ENCODE assay signal across 12 cellular contexts in the genomic region with DNA sequence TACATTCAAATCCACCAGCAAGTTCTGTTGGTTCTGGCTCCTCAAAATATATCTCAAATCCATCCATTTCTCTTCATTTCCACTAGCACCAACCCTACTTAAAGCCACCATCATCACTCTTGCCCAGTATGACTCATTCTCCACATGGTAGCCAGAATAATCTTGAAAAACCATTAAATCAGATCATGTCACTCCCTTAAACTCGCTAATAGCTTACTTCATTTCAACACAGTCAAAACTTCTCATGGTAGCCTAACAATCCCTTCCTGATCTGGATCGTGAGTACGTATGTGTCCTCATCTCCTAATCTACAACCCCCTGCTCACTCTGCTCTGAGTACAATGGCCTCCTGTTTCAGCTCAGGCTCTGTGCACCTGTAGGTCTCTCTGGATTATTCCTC. TPM values are rescaled to one million over a fixed set of nuclear protein-coding genes. Genes with fewer than 3 reads are reported as not detected.
DNase-seq lines count a peak whose midpoint lies in the region; ATAC-seq, FAIRE-seq and TF ChIP-seq lines count a peak whose summit lies in the region.
"Had no signal": no experiment of that assay in that cellular context is flagged by ENCODE, and none has a peak within 500 bp of the region (broad histone marks: within the 10 kb centered on the region; RNA-seq: fewer than 3 reads in every experiment).

No MANE protein-coding gene starts in this region.

- H3K36me3 Mint-ChIP-seq in WTC11 (no peaks in the 10 kb centered on the region), glutamatergic neuron (ENCODE audit: unreplicated experiment) (no peaks in the 10 kb centered on the region)

- H3K4me3 ChIP-seq in cardiac muscle cell (no peak overlapping the region), left ventricle myocardium inferior (no peak overlapping the region)
- H3K4me3 ChIP-seq: left lung had no signal

- H3K27me3 Mint-ChIP-seq in WTC11 (ENCODE audit: low read depth) (no peaks in the 10 kb centered on the region), glutamatergic neuron (ENCODE audit: unreplicated experiment) (peaks cover 2% of the 10 kb centered on the region)

- intact Hi-C loops in left ventricle myocardium inferior (cut with micrococcal nuclease) = no loop called here

- H3K36me3 ChIP-seq in cardiac muscle cell = no peaks in the 10 kb centered on the region
- no peaks in the 10 kb centered on the region for H3K36me3 ChIP-seq in left ventricle myocardium inferior
- H3K36me3 ChIP-seq: left lung had no signal

- DNase-seq in cardiac muscle cell (ENCODE audit: low read depth in 1 of 2, low spot score in 1 of 2) (no peak), left ventricle myocardium inferior (no peak), WTC11 (ENCODE audit: low spot score) (no peak), glutamatergic neuron (no peak), urothelium cell line (ENCODE audit: low spot score) (no peak), NCI-H748 treated with DMSO at 0.1 percent for 48 hours (lab: John Stamatoyannopoulos, UW) (no peak), SW 1271 (lab: John Stamatoyannopoulos, UW) (no peak)
- DNase-seq: dermis blood vessel endothelial cell, left lung, NCI-H1092 treated with DMSO at 0.1 percent for 48 hours, SHP77 treated with DMSO at 0.1 percent for 48 hours had no signal

- H3K4me1 Mint-ChIP-seq in WTC11 = peaks cover 63% of the 10 kb centered on the region
- peaks cover 39% of the 10 kb centered on the region for H3K4me1 Mint-ChIP-seq in glutamatergic neuron (ENCODE audit: low read depth, unreplicated experiment)

- peak overlapping the region; percentile 7 for H3K27ac ChIP-seq in cardiac muscle cell
- H3K27ac ChIP-seq in left ventricle myocardium inferior (replicated peaks) = no peak overlapping the region
- H3K27ac ChIP-seq: left lung had no signal

- H3K4me1 ChIP-seq in cardiac muscle cell (ENCODE audit: low read depth) (peaks cover 15% of the 10 kb centered on the region), left ventricle myocardium inferior (peaks cover 98% of the 10 kb centered on the region)

- POLR2A ChIA-PET in WTC11 (lab: Charles Lee) = no interaction called here

- H3K27me3 ChIP-seq in cardiac muscle cell (no peaks in the 10 kb centered on the region), left ventricle myocardium inferior (ENCODE audit: low read depth) (no peaks in the 10 kb centered on the region)
- H3K27me3 ChIP-seq: left lung had no signal

- H3K9me3 ChIP-seq in cardiac muscle cell (ENCODE audit: low read depth) = no peaks in the 10 kb centered on the region
- H3K9me3 ChIP-seq in left ventricle myocardium inferior (replicated peaks) = no peaks in the 10 kb centered on the region
- H3K9me3 ChIP-seq: left lung had no signal

- H3K27ac Mint-ChIP-seq in WTC11 (peak overlapping the region; percentile 1; the same call in 1 of the 2 replicates), glutamatergic neuron (ENCODE audit: unreplicated experiment) (peak overlapping the region; percentile 56)

- H3K4me3 Mint-ChIP-seq in WTC11 (no peak overlapping the region), glutamatergic neuron (ENCODE audit: unreplicated experiment) (peak overlapping the region; percentile 3)

- CTCF ChIA-PET in WTC11 (lab: Charles Lee) = no interaction called here

- ATAC-seq in WTC11 (no peak), HG02642 (IDR thresholded peaks at IDR 0.05; ENCODE audit: poor library complexity, unreplicated experiment) (no peak)
- ATAC-seq: left lung had no signal

- H3K9me3 Mint-ChIP-seq in WTC11 (no peaks in the 10 kb centered on the region), glutamatergic neuron (ENCODE audit: unreplicated experiment) (peaks cover 9% of the 10 kb centered on the region)

- peak; percentile 52 for FAIRE-seq in urothelium cell line (lab: Jason Lieb, UNC)

- TF ChIP-seq CTCF in cardiac muscle cell (IDR thresholded peaks at IDR 0.05; ENCODE audit: low read depth, low read length) (no peak), left ventricle myocardium inferior (IDR thresholded peaks at IDR 0.05; ENCODE audit: borderline replicate concordance) (no peak), WTC11 (IDR thresholded peaks at IDR 0.05) (no peak), glutamatergic neuron (IDR thresholded peaks at IDR 0.05; ENCODE audit: partially characterized antibody, unreplicated experiment) (no peak)

TF ChIP-seq in WTC11, 78 proteins besides CTCF, POLR2A, EP300 and RAD21:
- no peak for TF ChIP-seq CREB1 (CRISPR knock-in tag; IDR thresholded peaks at IDR 0.05)
- TF ChIP-seq ZBTB43 (CRISPR knock-in tag; IDR thresholded peaks at IDR 0.05) = no peak
- no peak for TF ChIP-seq NR3C1 (CRISPR knock-in tag; conservative IDR thresholded peaks at IDR 0.05; ENCODE audit: low read depth)
- no peak for TF ChIP-seq SOX15 (CRISPR knock-in tag; IDR thresholded peaks at IDR 0.05)
- TF ChIP-seq GRHL2 (CRISPR knock-in tag; IDR thresholded peaks at IDR 0.05; ENCODE audit: insufficient replicate concordance, severe bottlenecking) = no peak
- TF ChIP-seq ZNF317 (CRISPR knock-in tag; IDR thresholded peaks at IDR 0.05; ENCODE audit: borderline replicate concordance, low read depth) = no peak
- no peak for TF ChIP-seq FOXK1 (CRISPR knock-in tag; IDR thresholded peaks at IDR 0.05)
- TF ChIP-seq ARID4B (CRISPR knock-in tag; IDR thresholded peaks at IDR 0.05; ENCODE audit: borderline replicate concordance) = no peak
- TF ChIP-seq, protein P1, sequence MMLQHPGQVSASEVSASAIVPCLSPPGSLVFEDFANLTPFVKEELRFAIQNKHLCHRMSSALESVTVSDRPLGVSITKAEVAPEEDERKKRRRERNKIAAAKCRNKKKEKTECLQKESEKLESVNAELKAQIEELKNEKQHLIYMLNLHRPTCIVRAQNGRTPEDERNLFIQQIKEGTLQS (CRISPR knock-in tag; conservative IDR thresholded peaks at IDR 0.05) = no peak
- no peak for TF ChIP-seq GTF2I (CRISPR knock-in tag; conservative IDR thresholded peaks at IDR 0.05)
- no peak for TF ChIP-seq ZBTB21 (CRISPR knock-in tag; IDR thresholded peaks at IDR 0.05; ENCODE audit: borderline replicate concordance)
- no peak for TF ChIP-seq ZSCAN18 (CRISPR knock-in tag; IDR thresholded peaks at IDR 0.05)

RNA-seq across cellular contexts. Expression of gene EPC1, which starts 8.7 kb away (rescaled TPM):
- 24.0 and 25.4 TPM in 2 replicates for total RNA-seq in cardiac muscle cell
- 12.9 and 14.4 TPM in 2 replicates for polyA plus RNA-seq in cardiac muscle cell
- 17.0 TPM for total RNA-seq in left ventricle myocardium inferior
- 22.2 to 23.1 TPM (median 22.5 TPM) in 3 replicates for total RNA-seq in WTC11 (2021)
- total RNA-seq in glutamatergic neuron (ENCODE audit: unreplicated experiment) = 51.0 TPM
